ENCODE assay signal across 8 cellular contexts in the genomic region with DNA sequence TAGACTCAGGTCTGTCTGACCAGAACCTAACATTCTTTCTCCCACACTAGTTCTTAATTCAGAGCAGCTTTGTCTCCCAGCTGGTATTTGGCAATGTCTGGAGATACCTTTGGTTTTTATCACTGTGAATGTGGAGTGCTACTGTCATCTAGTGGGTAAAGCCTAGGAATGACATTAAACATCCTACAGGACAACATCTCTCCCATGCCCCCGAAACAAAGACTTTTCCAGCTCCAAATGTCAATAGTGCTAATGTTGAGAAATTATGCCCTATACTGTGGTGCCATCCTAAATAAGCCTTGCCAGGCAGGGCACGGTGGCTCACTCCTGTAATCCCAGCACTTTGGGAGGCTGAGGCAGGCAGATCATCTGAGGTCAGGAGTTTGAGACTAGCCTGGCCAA. TPM values are rescaled to one million over a fixed set of nuclear protein-coding genes. Genes with fewer than 3 reads are reported as not detected.
DNase-seq lines count a peak whose midpoint lies in the region; ATAC-seq and TF ChIP-seq lines count a peak whose summit lies in the region.
"Had no signal": no experiment of that assay in that cellular context is flagged by ENCODE, and none has a peak within 500 bp of the region (broad histone marks: within the 10 kb centered on the region; RNA-seq: fewer than 3 reads in every experiment).

No MANE protein-coding gene starts in this region.

- H3K36me3 Mint-ChIP-seq in activated CD4-positive, alpha-beta T cell treated with anti-CD3 and anti-CD28 coated beads for 36 hours (ENCODE audit: low read depth) = no peaks in the 10 kb centered on the region
- H3K36me3 Mint-ChIP-seq in activated CD8-positive, alpha-beta T cell treated with anti-CD3 and anti-CD28 coated beads for 36 hours (ENCODE audit: low read depth) = no peaks in the 10 kb centered on the region

- no peaks in the 10 kb centered on the region for H3F3A ChIP-seq in PC-9 (ENCODE audit: insufficient read depth, low read depth)

- H3K27ac ChIP-seq in PC-9 = no peak overlapping the region

- no peak overlapping the region for H3K27ac Mint-ChIP-seq in activated CD4-positive, alpha-beta T cell treated with anti-CD3 and anti-CD28 coated beads for 36 hours
- no peak overlapping the region for H3K27ac Mint-ChIP-seq in activated CD8-positive, alpha-beta T cell treated with anti-CD3 and anti-CD28 coated beads for 36 hours

- no peak overlapping the region for H3K4me3 Mint-ChIP-seq in activated CD4-positive, alpha-beta T cell treated with anti-CD3 and anti-CD28 coated beads for 36 hours
- H3K4me3 Mint-ChIP-seq in activated CD8-positive, alpha-beta T cell treated with anti-CD3 and anti-CD28 coated beads for 36 hours = no peak overlapping the region

- POLR2A ChIA-PET in PC-9 (lab: Charles Lee; ENCODE audit: unreplicated experiment) = interaction anchor here (0.6 kb wide), 2 partner anchors 9 to 277 kb away, joined by 3 read pairs; no protein-coding TSS in a partner anchor
- POLR2A ChIA-PET in activated CD4-positive, alpha-beta T cell treated with anti-CD3 and anti-CD28 coated beads for 36 hours (lab: Charles Lee) = no interaction called here
- POLR2A ChIA-PET in activated CD8-positive, alpha-beta T cell treated with anti-CD3 and anti-CD28 coated beads for 36 hours (lab: Charles Lee) = no interaction called here

- no peaks in the 10 kb centered on the region for H3K9me2 ChIP-seq in PC-9 (ENCODE audit: insufficient read depth)

- no peak overlapping the region for H2AFZ ChIP-seq in PC-9

- H3K4me3 ChIP-seq in PC-9 = no peak overlapping the region
- no peak overlapping the region for H3K4me3 ChIP-seq in skeletal muscle cell (ENCODE audit: low read depth, low read length)

- TF ChIP-seq CTCF in GM12872 (IDR thresholded peaks at IDR 0.05; ENCODE audit: insufficient read depth, low read depth, low read length) = peak; percentile 37; the same call in 1 of the 3 replicates
- peak; percentile 71 for TF ChIP-seq CTCF in PC-9 (conservative IDR thresholded peaks at IDR 0.05)
- no peak for TF ChIP-seq CTCF in activated CD8-positive, alpha-beta T cell treated with anti-CD3 and anti-CD28 coated beads for 36 hours (IDR thresholded peaks at IDR 0.05)

- H3K4me1 Mint-ChIP-seq in activated CD4-positive, alpha-beta T cell treated with anti-CD3 and anti-CD28 coated beads for 36 hours = peaks cover 10% of the 10 kb centered on the region
- H3K4me1 Mint-ChIP-seq in activated CD8-positive, alpha-beta T cell treated with anti-CD3 and anti-CD28 coated beads for 36 hours (ENCODE audit: low read depth) = peaks cover 11% of the 10 kb centered on the region

- H3K27me3 ChIP-seq in PC-9 (ENCODE audit: insufficient read depth, low read depth) = no peaks in the 10 kb centered on the region

- BruUV-seq in PC-9 (replicated peaks; lab: Mats Ljungman, UMichigan) = no TSS peak

- no peaks in the 10 kb centered on the region for H3K9me3 Mint-ChIP-seq in activated CD4-positive, alpha-beta T cell treated with anti-CD3 and anti-CD28 coated beads for 36 hours (ENCODE audit: low read depth)
- no peaks in the 10 kb centered on the region for H3K9me3 Mint-ChIP-seq in activated CD8-positive, alpha-beta T cell treated with anti-CD3 and anti-CD28 coated beads for 36 hours

- DNase-seq in PC-9 = peak in 1 of 2 experiments; percentile 47
- DNase-seq in fibroblast of gingiva (ENCODE audit: low read depth) = peak; percentile 84
- DNase-seq in skeletal muscle cell (ENCODE audit: low read depth) = peak; percentile 64
- no peak for DNase-seq in activated CD4-positive, alpha-beta T cell treated with anti-CD3 and anti-CD28 coated beads for 36 hours
- no peak for DNase-seq in activated CD8-positive, alpha-beta T cell treated with anti-CD3 and anti-CD28 coated beads for 36 hours
- DNase-seq: activated gamma-delta T cell treated with Interleukin-2 at 50 U/mL for 16 hours had no signal

- H4K20me1 ChIP-seq in PC-9 (ENCODE audit: insufficient read depth) = no peaks in the 10 kb centered on the region

- no peaks in the 10 kb centered on the region for H3K36me3 ChIP-seq in PC-9 (ENCODE audit: low read depth)

- no peaks in the 10 kb centered on the region for H3K9me3 ChIP-seq in PC-9 (ENCODE audit: insufficient read depth, low read depth)

- no peak overlapping the region for H3K4me2 ChIP-seq in PC-9

- no peak for ATAC-seq in activated CD4-positive, alpha-beta T cell treated with anti-CD3 and anti-CD28 coated beads for 36 hours
- no peak for ATAC-seq in GM21447 (IDR thresholded peaks at IDR 0.05; ENCODE audit: unreplicated experiment)
- no peak for ATAC-seq in activated CD8-positive, alpha-beta T cell treated with anti-CD3 and anti-CD28 coated beads for 36 hours

- H3K79me2 ChIP-seq in PC-9 (ENCODE audit: low read depth) = peaks cover 7% of the 10 kb centered on the region

- peaks cover 15% of the 10 kb centered on the region for H3K4me1 ChIP-seq in PC-9 (replicated peaks; ENCODE audit: insufficient read depth)

- H3K27me3 Mint-ChIP-seq in activated CD4-positive, alpha-beta T cell treated with anti-CD3 and anti-CD28 coated beads for 36 hours = no peaks in the 10 kb centered on the region
- no peaks in the 10 kb centered on the region for H3K27me3 Mint-ChIP-seq in activated CD8-positive, alpha-beta T cell treated with anti-CD3 and anti-CD28 coated beads for 36 hours

- CTCF ChIA-PET in PC-9 (lab: Charles Lee) = interaction anchor here (1.0 to 1.3 kb wide), 3 partner anchors 213 to 355 kb away, joined by 3 to 6 read pairs (median 3); no protein-coding TSS in a partner anchor
- CTCF ChIA-PET in activated CD4-positive, alpha-beta T cell treated with anti-CD3 and anti-CD28 coated beads for 36 hours (lab: Charles Lee) = interaction anchor here (0.7 kb wide), 1 partner anchor 132 kb away, joined by 3 read pairs; no protein-coding TSS in a partner anchor
- CTCF ChIA-PET in activated CD8-positive, alpha-beta T cell treated with anti-CD3 and anti-CD28 coated beads for 36 hours (lab: Charles Lee) = interaction anchor here (1.2 to 2.3 kb wide), 3 partner anchors 9 to 254 kb away, joined by 3 to 7 read pairs (median 6); no protein-coding TSS in a partner anchor

- intact Hi-C loops in PC-9 (cut with micrococcal nuclease; ENCODE audit: unreplicated experiment) = loop anchor here (1.0 kb wide), 2 partner anchors 254 to 355 kb away; no protein-coding TSS in a partner anchor
- intact Hi-C loops in activated CD4-positive, alpha-beta T cell treated with anti-CD3 and anti-CD28 coated beads for 36 hours (cut with DNase I, micrococcal nuclease) = no loop called here
- intact Hi-C loops in activated CD8-positive, alpha-beta T cell treated with anti-CD3 and anti-CD28 coated beads for 36 hours (cut with micrococcal nuclease) = loop anchor here (10.0 kb wide), 1 partner anchor 143 kb away; no protein-coding TSS in a partner anchor

RNA-seq across cellular contexts. Expression of gene TTPAL, which starts 4.2 kb away (rescaled TPM):
- 28.5 and 31.3 TPM in 2 replicates for total RNA-seq in PC-9 (2021)
- 10 to 100 TPM; 18.3 to 21.5 TPM for total RNA-seq in activated CD4-positive, alpha-beta T cell treated with anti-CD3 and anti-CD28 coated beads for 36 hours
- total RNA-seq in activated CD8-positive, alpha-beta T cell treated with anti-CD3 and anti-CD28 coated beads for 36 hours = 10 to 100 TPM; 15.2 to 19.5 TPM

RNA-seq across cellular contexts. Expression of gene SERINC3, which starts 50.4 kb away (rescaled TPM):
- 76.0 and 110 TPM in 2 replicates for total RNA-seq in PC-9 (2021)
- 10 to 100 TPM; 51.9 to 58.5 TPM for total RNA-seq in activated CD4-positive, alpha-beta T cell treated with anti-CD3 and anti-CD28 coated beads for 36 hours
- total RNA-seq in activated CD8-positive, alpha-beta T cell treated with anti-CD3 and anti-CD28 coated beads for 36 hours = 10 to 100 TPM; 43.1 to 44.6 TPM

Comparison
In these comparisons a context has a peak if more than half of its experiments do, and no peak if none do; other contexts are left out.
1. DNase-seq: peak in fibroblast of gingiva (single experiment) and skeletal muscle cell (single experiment); none in activated CD4-positive, alpha-beta T cell treated with anti-CD3 and anti-CD28 coated beads for 36 hours (single experiment) and activated CD8-positive, alpha-beta T cell treated with anti-CD3 and anti-CD28 coated beads for 36 hours (single experiment).
2. intact Hi-C loops: an anchor here in PC-9 (1.0 kb wide) and activated CD8-positive, alpha-beta T cell treated with anti-CD3 and anti-CD28 coated beads for 36 hours (10.0 kb wide); none called in activated CD4-positive, alpha-beta T cell treated with anti-CD3 and anti-CD28 coated beads for 36 hours.